Comparison of ENCODE assay signal across 21 cellular contexts in the genomic region with DNA sequence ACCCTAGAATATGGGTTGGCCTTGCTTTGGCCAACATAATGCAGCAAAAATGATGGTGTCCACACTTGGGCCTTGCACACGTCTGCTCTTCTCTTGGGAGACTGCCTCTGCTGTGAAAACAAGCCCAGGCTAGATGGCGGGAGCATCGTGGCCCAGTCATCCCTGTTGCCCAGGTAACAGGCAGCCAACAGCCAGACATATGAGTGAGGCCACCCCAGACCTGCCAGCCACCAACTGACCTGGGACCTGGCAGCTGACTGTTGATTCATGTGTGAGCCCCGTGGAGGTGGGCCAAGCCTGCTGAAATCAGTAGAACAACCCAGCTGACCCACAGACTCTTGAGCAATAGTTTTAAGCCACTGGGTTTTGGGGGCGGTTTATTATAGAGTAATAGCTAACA. TPM values are rescaled to one million over a fixed set of nuclear protein-coding genes. Genes with fewer than 3 reads are reported as not detected.
DNase-seq lines count a peak whose midpoint lies in the region; ATAC-seq and TF ChIP-seq lines count a peak whose summit lies in the region.
"Had no signal": no experiment of that assay in that cellular context is flagged by ENCODE, and none has a peak within 500 bp of the region (broad histone marks: within the 10 kb centered on the region; RNA-seq: fewer than 3 reads in every experiment).

No MANE protein-coding gene starts in this region.

- no peaks in the 10 kb centered on the region for H3K27me3 ChIP-seq in hepatocyte
- no peaks in the 10 kb centered on the region for H3K27me3 ChIP-seq in sigmoid colon
- H3K27me3 ChIP-seq: body of pancreas, neural progenitor cell had no signal

- peaks cover 2% of the 10 kb centered on the region for H3K36me3 Mint-ChIP-seq in activated CD4-positive, alpha-beta T cell treated with anti-CD3 and anti-CD28 coated beads for 36 hours (ENCODE audit: low read depth)
- H3K36me3 Mint-ChIP-seq in WTC11: no peaks in the 10 kb centered on the region
- no peaks in the 10 kb centered on the region for H3K36me3 Mint-ChIP-seq in stimulated activated effector memory CD8-positive, alpha-beta T cell treated with anti-CD3 and anti-CD28 coated beads, Interleukin-12 subunit alpha, Interleukin-12 subunit beta, amount 100 ng/mL, for 72 hours
- H3K36me3 Mint-ChIP-seq: CD14-positive monocyte, immature natural killer cell had no signal

- H3K4me3 ChIP-seq in hepatocyte (no peak overlapping the region), sigmoid colon (no peak overlapping the region)
- H3K4me3 ChIP-seq: body of pancreas, neural progenitor cell, SK-N-MC had no signal

- no peak overlapping the region for H3K4me2 ChIP-seq in hepatocyte

- peak; percentile 49 for ATAC-seq in activated CD4-positive, alpha-beta T cell treated with anti-CD3 and anti-CD28 coated beads for 36 hours
- peak; percentile 44 for ATAC-seq in WTC11
- ATAC-seq in stimulated activated effector memory CD8-positive, alpha-beta T cell treated with anti-CD3 and anti-CD28 coated beads, Interleukin-12 subunit alpha, Interleukin-12 subunit beta, amount 100 ng/mL, for 72 hours: peak; percentile 57
- ATAC-seq in HG03097 (IDR thresholded peaks at IDR 0.05; ENCODE audit: low FRiP score, unreplicated experiment): no peak
- ATAC-seq: body of pancreas, HCT116 had no signal

- H2AFZ ChIP-seq in hepatocyte: no peak overlapping the region
- H2AFZ ChIP-seq: neural progenitor cell had no signal

- peak; percentile 13 for DNase-seq in activated CD4-positive, alpha-beta T cell treated with anti-CD3 and anti-CD28 coated beads for 36 hours
- DNase-seq in activated CD4-positive, alpha-beta T cell treated with anti-CD3 and anti-CD28 coated beads for 4 hours: no peak
- DNase-seq in WTC11 (ENCODE audit: low spot score) (no peak), hepatocyte (ENCODE audit: low spot score) (peak; percentile 11), sigmoid colon (no peak)
- DNase-seq in stimulated activated effector memory CD8-positive, alpha-beta T cell treated with anti-CD3 and anti-CD28 coated beads, Interleukin-12 subunit alpha, Interleukin-12 subunit beta, amount 100 ng/mL, for 72 hours (ENCODE audit: low spot score in 2 of 2): no peak
- no peak for DNase-seq in stimulated activated CD4-positive, alpha-beta T cell treated with anti-CD3 and anti-CD28 coated beads, Interleukin-2, amount 100 ng/mL, for 48 hours
- DNase-seq: activated CD4-positive, alpha-beta T cell treated with anti-CD3 and anti-CD28 coated beads for 48 hours; activated CD8-positive, alpha-beta memory T cell treated with anti-CD3 and anti-CD28 coated beads, Interleukin-2, amount 50 U/mL, for 48 hours; activated naive CD4-positive, alpha-beta T cell treated with anti-CD3 and anti-CD28 coated beads for 36 hours; erythroblast; immature natural killer cell; NCI-H1694; NCI-H446 treated with DMSO at 0.1 percent for 48 hours; T-helper 9 cell had no signal

- TF ChIP-seq CTCF in WTC11 (IDR thresholded peaks at IDR 0.05) (no peak), hepatocyte (IDR thresholded peaks at IDR 0.05; ENCODE audit: poor library complexity) (no peak), sigmoid colon (IDR thresholded peaks at IDR 0.05) (no peak)

- TF ChIP-seq EP300 in sigmoid colon (IDR thresholded peaks at IDR 0.05): no peak

- 73% methylated on average over 5 of the region's 5 CpGs for WGBS in hepatocyte (ENCODE audit: low lambda C conversion rate, missing lambda C conversion rate)
- WGBS in sigmoid colon, 2 donors: 81 to 83% methylated on average over 5 of the region's 5 CpGs

- H3K9me3 Mint-ChIP-seq in activated CD4-positive, alpha-beta T cell treated with anti-CD3 and anti-CD28 coated beads for 36 hours (ENCODE audit: low read depth): no peaks in the 10 kb centered on the region
- H3K9me3 Mint-ChIP-seq in WTC11: peaks cover 4% of the 10 kb centered on the region; the same call in 1 of the 2 replicates
- H3K9me3 Mint-ChIP-seq in stimulated activated effector memory CD8-positive, alpha-beta T cell treated with anti-CD3 and anti-CD28 coated beads, Interleukin-12 subunit alpha, Interleukin-12 subunit beta, amount 100 ng/mL, for 72 hours: no peaks in the 10 kb centered on the region
- H3K9me3 Mint-ChIP-seq: activated naive CD4-positive, alpha-beta T cell treated with anti-CD3 and anti-CD28 coated beads for 36 hours; immature natural killer cell had no signal

- H3K9me2 ChIP-seq in hepatocyte (replicated peaks; ENCODE audit: insufficient read depth): no peaks in the 10 kb centered on the region

- H3K36me3 ChIP-seq in hepatocyte (replicated peaks; ENCODE audit: insufficient read depth, low read depth) (no peaks in the 10 kb centered on the region), sigmoid colon (no peaks in the 10 kb centered on the region)
- H3K36me3 ChIP-seq: neural progenitor cell had no signal

- H4K20me1 ChIP-seq in hepatocyte (ENCODE audit: insufficient read depth, poor library complexity, severe bottlenecking): no peaks in the 10 kb centered on the region

- H3K9me3 ChIP-seq in hepatocyte (ENCODE audit: low read depth) (no peaks in the 10 kb centered on the region), sigmoid colon (no peaks in the 10 kb centered on the region)
- H3K9me3 ChIP-seq: body of pancreas had no signal

- H3K79me2 ChIP-seq in hepatocyte: no peaks in the 10 kb centered on the region

- intact Hi-C loops in activated CD4-positive, alpha-beta T cell treated with anti-CD3 and anti-CD28 coated beads for 36 hours (cut with DNase I, micrococcal nuclease): no loop called here
- intact Hi-C loops in sigmoid colon (cut with DNase I): no loop called here

- H3K4me1 Mint-ChIP-seq in activated CD4-positive, alpha-beta T cell treated with anti-CD3 and anti-CD28 coated beads for 36 hours: no peaks in the 10 kb centered on the region
- H3K4me1 Mint-ChIP-seq in WTC11: peaks cover 12% of the 10 kb centered on the region
- H3K4me1 Mint-ChIP-seq in stimulated activated effector memory CD8-positive, alpha-beta T cell treated with anti-CD3 and anti-CD28 coated beads, Interleukin-12 subunit alpha, Interleukin-12 subunit beta, amount 100 ng/mL, for 72 hours: no peaks in the 10 kb centered on the region
- H3K4me1 Mint-ChIP-seq: CD14-positive monocyte, immature natural killer cell, neural progenitor cell had no signal

- TF ChIP-seq POLR2A in sigmoid colon (IDR thresholded peaks at IDR 0.05): no peak

- CTCF ChIA-PET in activated CD4-positive, alpha-beta T cell treated with anti-CD3 and anti-CD28 coated beads for 36 hours (lab: Charles Lee): interaction anchor here (1.6 kb wide), 1 partner anchor 15 kb away, joined by 4 read pairs; no protein-coding TSS in a partner anchor
- CTCF ChIA-PET in WTC11 (lab: Charles Lee): interaction anchor here (1.0 kb wide), 2 partner anchors 15 to 38 kb away, joined by 3 read pairs; no protein-coding TSS in a partner anchor

- POLR2A ChIA-PET in activated CD4-positive, alpha-beta T cell treated with anti-CD3 and anti-CD28 coated beads for 36 hours (lab: Charles Lee): no interaction called here
- POLR2A ChIA-PET in WTC11 (lab: Charles Lee): interaction anchor here (0.6 kb wide), 1 partner anchor 307 kb away, joined by 4 read pairs; no protein-coding TSS in a partner anchor

- H3K27ac Mint-ChIP-seq in activated CD4-positive, alpha-beta T cell treated with anti-CD3 and anti-CD28 coated beads for 36 hours: no peak overlapping the region
- peak overlapping the region; percentile 80; the same call in 1 of the 2 replicates for H3K27ac Mint-ChIP-seq in WTC11
- no peak overlapping the region for H3K27ac Mint-ChIP-seq in stimulated activated effector memory CD8-positive, alpha-beta T cell treated with anti-CD3 and anti-CD28 coated beads, Interleukin-12 subunit alpha, Interleukin-12 subunit beta, amount 100 ng/mL, for 72 hours
- H3K27ac Mint-ChIP-seq: activated naive CD4-positive, alpha-beta T cell treated with anti-CD3 and anti-CD28 coated beads for 36 hours; CD14-positive monocyte; immature natural killer cell; neural progenitor cell had no signal

- no peak overlapping the region for H3K27ac ChIP-seq in hepatocyte
- no peak overlapping the region for H3K27ac ChIP-seq in sigmoid colon
- H3K27ac ChIP-seq: body of pancreas, neural progenitor cell, SK-N-MC had no signal

- H3K4me1 ChIP-seq in hepatocyte (ENCODE audit: insufficient read depth): no peaks in the 10 kb centered on the region
- no peaks in the 10 kb centered on the region for H3K4me1 ChIP-seq in sigmoid colon
- H3K4me1 ChIP-seq: body of pancreas, neural progenitor cell had no signal

- H3K27me3 Mint-ChIP-seq in activated CD4-positive, alpha-beta T cell treated with anti-CD3 and anti-CD28 coated beads for 36 hours: no peaks in the 10 kb centered on the region
- no peaks in the 10 kb centered on the region for H3K27me3 Mint-ChIP-seq in WTC11 (ENCODE audit: low read depth)

- H3K4me3 Mint-ChIP-seq in activated CD4-positive, alpha-beta T cell treated with anti-CD3 and anti-CD28 coated beads for 36 hours: no peak overlapping the region
- no peak overlapping the region for H3K4me3 Mint-ChIP-seq in WTC11
- no peak overlapping the region for H3K4me3 Mint-ChIP-seq in stimulated activated effector memory CD8-positive, alpha-beta T cell treated with anti-CD3 and anti-CD28 coated beads, Interleukin-12 subunit alpha, Interleukin-12 subunit beta, amount 100 ng/mL, for 72 hours
- H3K4me3 Mint-ChIP-seq: activated naive CD4-positive, alpha-beta T cell treated with anti-CD3 and anti-CD28 coated beads for 36 hours; CD14-positive monocyte; immature natural killer cell; neural progenitor cell had no signal

TF ChIP-seq in WTC11, 78 proteins besides CTCF, POLR2A, EP300 and RAD21 (continues in another document):
- TF ChIP-seq TP53 (CRISPR knock-in tag; IDR thresholded peaks at IDR 0.05): no peak
- no peak for TF ChIP-seq SMAD3 (CRISPR knock-in tag; IDR thresholded peaks at IDR 0.05; ENCODE audit: borderline replicate concordance)
- no peak for TF ChIP-seq IRF1 (CRISPR knock-in tag; IDR thresholded peaks at IDR 0.05)
- TF ChIP-seq SOX15 (CRISPR knock-in tag; IDR thresholded peaks at IDR 0.05): no peak
- no peak for TF ChIP-seq JUN (CRISPR knock-in tag; IDR thresholded peaks at IDR 0.05)

RNA-seq across cellular contexts. Expression of gene CDH3, which starts 39.4 kb away (rescaled TPM):
- total RNA-seq in activated CD4-positive, alpha-beta T cell treated with anti-CD3 and anti-CD28 coated beads for 36 hours: 1 to 10 TPM; 7.3 to 9.1 TPM
- total RNA-seq in WTC11 (2021) (128 to 142 TPM (median 136 TPM) in 3 replicates), hepatocyte (73.2 and 77.6 TPM in 2 replicates), sigmoid colon (1 to 10 TPM in 1 of 4 donors, under 1 TPM in 2, not detected in 1; under 0.01 to 2.4 (median 0.49) TPM)
- polyA plus RNA-seq in hepatocyte (62.4 and 77.4 TPM in 2 replicates), sigmoid colon (1 to 10 TPM in 1 of 3 donors, not detected in 2; 4.9 TPM)
- polyA plus RNA-seq: CD14-positive monocyte, immature natural killer cell had no signal

Comparison
In these comparisons a context has a peak if more than half of its experiments do, and no peak if none do; other contexts are left out.
1. DNase-seq: peak in activated CD4-positive, alpha-beta T cell treated with anti-CD3 and anti-CD28 coated beads for 36 hours (single experiment) and hepatocyte (single experiment); none in activated CD4-positive, alpha-beta T cell treated with anti-CD3 and anti-CD28 coated beads for 4 hours (0 of 2), WTC11 (single experiment), stimulated activated effector memory CD8-positive, alpha-beta T cell treated with anti-CD3 and anti-CD28 coated beads, Interleukin-12 subunit alpha, Interleukin-12 subunit beta, amount 100 ng/mL, for 72 hours (0 of 2), sigmoid colon (single experiment) and stimulated activated CD4-positive, alpha-beta T cell treated with anti-CD3 and anti-CD28 coated beads, Interleukin-2, amount 100 ng/mL, for 48 hours (0 of 2).